Comparison of ENCODE assay signal across 8 cellular contexts in the genomic region with DNA sequence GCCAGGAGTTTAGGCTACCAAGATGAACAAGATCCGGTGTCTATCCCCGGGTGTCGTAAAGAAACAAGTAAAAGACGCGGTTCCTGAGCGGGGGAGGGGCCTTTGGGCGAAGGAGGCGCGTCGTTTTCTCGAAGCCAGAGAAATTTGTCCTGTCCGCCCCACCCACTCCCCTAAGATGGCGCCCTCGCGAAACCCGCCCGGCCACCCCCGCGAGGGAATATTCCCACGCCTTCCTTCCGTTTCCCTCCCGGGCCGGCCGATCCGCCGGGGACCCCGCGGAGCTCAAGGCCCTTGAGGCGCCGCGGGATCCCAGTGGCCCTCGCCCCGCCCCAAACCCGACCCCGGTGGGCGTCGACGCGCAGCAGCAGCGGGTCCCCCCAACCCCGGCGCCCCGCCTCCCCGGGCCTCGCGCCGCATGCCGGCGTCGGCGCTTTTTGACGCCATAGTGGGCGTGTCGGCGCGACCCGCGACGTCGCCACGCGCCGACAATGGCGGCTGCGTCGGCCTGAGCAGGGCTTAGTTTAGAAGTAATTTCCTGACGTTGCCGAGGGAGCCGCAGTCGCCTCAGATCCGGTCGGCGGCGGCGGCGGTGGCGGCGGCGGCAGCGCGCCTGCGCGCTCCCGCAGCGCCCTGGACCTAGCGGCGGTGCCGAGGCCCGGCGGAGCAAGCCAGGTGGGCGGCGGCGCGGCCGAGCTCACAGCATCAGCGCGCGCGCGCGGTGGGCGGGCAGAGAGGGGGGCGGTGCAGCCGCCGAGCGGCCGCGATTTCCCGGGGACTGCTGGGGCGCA. TPM values are rescaled to one million over a fixed set of nuclear protein-coding genes. Genes with fewer than 3 reads are reported as not detected.
A peak's percentile ranks its signal among the peaks of the same experiment; 100 is the strongest.
DNase-seq lines count a peak whose midpoint lies in the region; ATAC-seq and TF ChIP-seq lines count a peak whose summit lies in the region.

No MANE protein-coding gene starts in this region.

- ATAC-seq in GM18517 (IDR thresholded peaks at IDR 0.05; ENCODE audit: unreplicated experiment) (peak; percentile 75), HG02981 (IDR thresholded peaks at IDR 0.05; ENCODE audit: unreplicated experiment) (peak; percentile 79), aorta (ENCODE audit: low FRiP score) (peak; percentile 94)

- H3K9me3 ChIP-seq in hepatocyte (ENCODE audit: low read depth): no peaks in the 10 kb centered on the region
- no peaks in the 10 kb centered on the region for H3K9me3 ChIP-seq in aorta (ENCODE audit: control insufficient read depth, low read length)

- peaks cover 20% of the 10 kb centered on the region for H3K79me2 ChIP-seq in hepatocyte

- peak overlapping the region; percentile 72 for H2AFZ ChIP-seq in hepatocyte

- DNase-seq in NCI-H1930 (lab: John Stamatoyannopoulos, UW) (peak; percentile 78 to 93), T-helper 9 cell (peak; percentile 73), astrocyte of the cerebellum (ENCODE audit: low read depth) (peak; percentile 42), hepatocyte (ENCODE audit: low spot score) (peak; percentile 89), renal cortical epithelial cell (ENCODE audit: low read depth) (peak; percentile 63), aorta (peak; percentile 91 to 92)

- H3K27me3 ChIP-seq in hepatocyte (no peaks in the 10 kb centered on the region), aorta (ENCODE audit: control insufficient read depth in 1 of 2, insufficient read depth in 2 of 2, low read length in 1 of 2) (no peaks in the 10 kb centered on the region)

- WGBS in hepatocyte (ENCODE audit: low lambda C conversion rate, missing lambda C conversion rate): 50% methylated on average over 56 of the region's 110 CpGs
- WGBS in aorta, 2 donors: 0 to 43% methylated on average over 81 to 110 of the region's 110 CpGs

- H3K36me3 ChIP-seq in hepatocyte (replicated peaks; ENCODE audit: insufficient read depth, low read depth) (no peaks in the 10 kb centered on the region), aorta (ENCODE audit: control insufficient read depth in 1 of 2, insufficient read depth in 2 of 2, low read length in 1 of 2) (no peaks in the 10 kb centered on the region)

- H3K4me2 ChIP-seq in hepatocyte: peak overlapping the region; percentile 76

- H3K4me3 ChIP-seq in astrocyte of the cerebellum (ENCODE audit: low read depth, low read length) (peak overlapping the region; percentile 66), hepatocyte (peak overlapping the region; percentile 68), aorta (ENCODE audit: low read length in 2 of 2) (peak overlapping the region; percentile 72 to 74)

- H3K4me1 ChIP-seq in hepatocyte (ENCODE audit: insufficient read depth) (no peaks in the 10 kb centered on the region), aorta (ENCODE audit: control insufficient read depth in 1 of 2, insufficient read depth in 2 of 2, low read length in 2 of 2) (no peaks in the 10 kb centered on the region)

- in situ Hi-C loops in astrocyte of the cerebellum (cut with HindIII; ENCODE audit: low sequenced_read_pairs): no loop called here

- H3K27ac ChIP-seq in hepatocyte (peak overlapping the region; percentile 100), aorta (ENCODE audit: low read depth in 1 of 2, low read length in 2 of 2) (peak overlapping the region in 1 of 2 donors; percentile 71)

- no peaks in the 10 kb centered on the region for H3K9me2 ChIP-seq in hepatocyte (replicated peaks; ENCODE audit: insufficient read depth)

- intact Hi-C loops in aorta (cut with DNase I): loop anchor here in 1 of 2 donors (5.0 kb wide), 2 partner anchors 225 to 525 kb away; a partner anchor contains a TSS

- TF ChIP-seq CTCF in astrocyte of the cerebellum (IDR thresholded peaks at IDR 0.05; ENCODE audit: low read depth, low read length, missing control alignments) (no peak), hepatocyte (IDR thresholded peaks at IDR 0.05; ENCODE audit: poor library complexity) (no peak)

- no peaks in the 10 kb centered on the region for H4K20me1 ChIP-seq in hepatocyte (ENCODE audit: insufficient read depth, poor library complexity, severe bottlenecking)

RNA-seq across cellular contexts. Expression of a gene that starts 0.4 kb away (rescaled TPM):
- total RNA-seq in hepatocyte (51.0 and 55.3 TPM in 2 replicates), renal cortical epithelial cell (20.5 and 65.0 TPM in 2 replicates), aorta (10 to 100 TPM; 28.0 to 28.1 TPM)
- polyA plus RNA-seq in hepatocyte (36.6 and 37.3 TPM in 2 replicates), aorta (10 to 100 TPM; 32.3 to 65.4 TPM)

RNA-seq across cellular contexts. Expression of a gene that starts 9.2 kb away (rescaled TPM):
- total RNA-seq in hepatocyte (0.04 TPM in 1 of 2 replicates, not detected in the other), renal cortical epithelial cell (0.05 TPM in 1 of 2 replicates, not detected in the other), aorta (not detected)
- polyA plus RNA-seq in hepatocyte (not detected in 2 replicates), aorta (not detected)

RNA-seq across cellular contexts. Expression of a gene that starts 35.1 kb away (rescaled TPM):
- total RNA-seq in hepatocyte (4.1 and 4.8 TPM in 2 replicates), renal cortical epithelial cell (3.3 TPM in 1 of 2 replicates, not detected in the other), aorta (not detected)
- polyA plus RNA-seq in hepatocyte (9.3 and 11.6 TPM in 2 replicates), aorta (not detected)
